Comparison of ENCODE assay signal across 37 cellular contexts in genomic region chr4:174646326-174646725, GRCh38.
"Had no signal": no experiment of that assay in that cellular context is flagged by ENCODE, and none has a peak within 500 bp of the region (broad histone marks: within the 10 kb centered on the region; RNA-seq: fewer than 3 reads in every experiment).

No MANE protein-coding gene starts in this region.

- H3K36me3 Mint-ChIP-seq: activated CD8-positive, alpha-beta memory T cell treated with anti-CD3 and anti-CD28 coated beads, Interleukin-2, amount 10 ng/mL, durations not matched to agents 7 days and 5 days; activated naive CD4-positive, alpha-beta T cell treated with anti-CD3 and anti-CD28 coated beads, Interleukin-2, amount 10 ng/mL, durations not matched to agents 7 days and 5 days; activated naive CD4-positive, alpha-beta T cell treated with anti-CD3 and anti-CD28 coated beads, Interleukin-2, amount 50 U/mL, for 24 hours; activated naive CD8-positive, alpha-beta T cell; activated naive CD8-positive, alpha-beta T cell treated with anti-CD3 and anti-CD28 coated beads, Interleukin-2, amount 10 ng/mL, durations not matched to agents 7 days and 5 days; brain had no signal

- H3K27ac Mint-ChIP-seq: activated CD4-positive, alpha-beta memory T cell treated with anti-CD3 and anti-CD28 coated beads, Interleukin-2, amount 10 ng/mL, durations not matched to agents 7 days and 5 days; activated CD4-positive, alpha-beta T cell treated with anti-CD3 and anti-CD28 coated beads for 36 hours; activated CD4-positive, alpha-beta T cell treated with anti-CD3 and anti-CD28 coated beads, Interleukin-2, amount 10 ng/mL, durations not matched to agents 7 days and 5 days; activated CD8-positive, alpha-beta memory T cell treated with anti-CD3 and anti-CD28 coated beads, Interleukin-2, amount 10 ng/mL, durations not matched to agents 7 days and 5 days; activated CD8-positive, alpha-beta T cell treated with anti-CD3 and anti-CD28 coated beads, Interleukin-2, amount 10 ng/mL, durations not matched to agents 7 days and 5 days; activated naive CD4-positive, alpha-beta T cell treated with anti-CD3 and anti-CD28 coated beads, Interleukin-2, amount 10 ng/mL, durations not matched to agents 7 days and 5 days; activated naive CD4-positive, alpha-beta T cell treated with anti-CD3 and anti-CD28 coated beads, Interleukin-2, amount 50 U/mL, for 24 hours; activated naive CD8-positive, alpha-beta T cell; activated naive CD8-positive, alpha-beta T cell treated with anti-CD3 and anti-CD28 coated beads, Interleukin-2, amount 10 ng/mL, durations not matched to agents 7 days and 5 days; activated naive CD8-positive, alpha-beta T cell treated with anti-CD3 and anti-CD28 coated beads, Interleukin-2, amount 50 U/mL, for 24 hours; activated T-cell treated with anti-CD3 and anti-CD28 coated beads, Interleukin-2, amount 50 U/mL, for 24 hours; activated T-helper 2 cell treated with anti-CD3 and anti-CD28 coated beads, Interferon-gamma antibody, Interleukin-2, Interleukin-4, amounts not matched to agents 10 μg/mL and 5 μg/mL and 100 μg/mL, durations not matched to agents 14 hours and 24 hours and 36 hours; brain; T-helper 1 cell treated with Interleukin-12 subunit alpha and Interleukin-12 subunit beta and Interleukin-4 antibody, amounts not matched to agents 30 μg/mL and 1 μg/mL, for 36 hours; T-helper 2 cell treated with Interferon-gamma antibody and Interleukin-4, amounts not matched to agents 5 μg/mL and 100 μg/mL, for 36 hours had no signal

- H3K36me3 ChIP-seq: ascending aorta, cardiac muscle cell had no signal

- H3K4me1 Mint-ChIP-seq: activated CD4-positive, alpha-beta memory T cell treated with anti-CD3 and anti-CD28 coated beads, Interleukin-2, amount 10 ng/mL, durations not matched to agents 7 days and 5 days; activated CD4-positive, alpha-beta T cell treated with anti-CD3 and anti-CD28 coated beads for 36 hours; activated CD4-positive, alpha-beta T cell treated with anti-CD3 and anti-CD28 coated beads, Interleukin-2, amount 10 ng/mL, durations not matched to agents 7 days and 5 days; activated CD8-positive, alpha-beta memory T cell treated with anti-CD3 and anti-CD28 coated beads, Interleukin-2, amount 10 ng/mL, durations not matched to agents 7 days and 5 days; activated naive CD4-positive, alpha-beta T cell treated with anti-CD3 and anti-CD28 coated beads, Interleukin-2, amount 10 ng/mL, durations not matched to agents 7 days and 5 days; activated naive CD4-positive, alpha-beta T cell treated with anti-CD3 and anti-CD28 coated beads, Interleukin-2, amount 50 U/mL, for 24 hours; activated naive CD8-positive, alpha-beta T cell treated with anti-CD3 and anti-CD28 coated beads, Interleukin-2, amount 10 ng/mL, durations not matched to agents 7 days and 5 days; activated naive CD8-positive, alpha-beta T cell treated with anti-CD3 and anti-CD28 coated beads, Interleukin-2, amount 50 U/mL, for 24 hours; central memory CD8-positive, alpha-beta T cell had no signal

- H3K27me3 Mint-ChIP-seq: activated CD4-positive, alpha-beta memory T cell treated with anti-CD3 and anti-CD28 coated beads, Interleukin-2, amount 10 ng/mL, durations not matched to agents 7 days and 5 days; activated CD4-positive, alpha-beta T cell treated with anti-CD3 and anti-CD28 coated beads for 36 hours; activated CD8-positive, alpha-beta memory T cell treated with anti-CD3 and anti-CD28 coated beads, Interleukin-2, amount 10 ng/mL, durations not matched to agents 7 days and 5 days; activated naive CD4-positive, alpha-beta T cell treated with anti-CD3 and anti-CD28 coated beads, Interleukin-2, amount 10 ng/mL, durations not matched to agents 7 days and 5 days; activated naive CD4-positive, alpha-beta T cell treated with anti-CD3 and anti-CD28 coated beads, Interleukin-2, amount 50 U/mL, for 24 hours; activated naive CD8-positive, alpha-beta T cell; activated naive CD8-positive, alpha-beta T cell treated with anti-CD3 and anti-CD28 coated beads, Interleukin-2, amount 50 U/mL, for 24 hours; activated T-cell treated with anti-CD3 and anti-CD28 coated beads, Interleukin-2, amount 50 U/mL, for 24 hours; brain; central memory CD8-positive, alpha-beta T cell had no signal

- H3K9me3 Mint-ChIP-seq: activated CD4-positive, alpha-beta memory T cell treated with anti-CD3 and anti-CD28 coated beads, Interleukin-2, amount 10 ng/mL, durations not matched to agents 7 days and 5 days; activated CD4-positive, alpha-beta T cell treated with anti-CD3 and anti-CD28 coated beads, Interleukin-2, amount 10 ng/mL, durations not matched to agents 7 days and 5 days; activated naive CD4-positive, alpha-beta T cell treated with anti-CD3 and anti-CD28 coated beads, Interleukin-2, amount 10 ng/mL, durations not matched to agents 7 days and 5 days; activated naive CD4-positive, alpha-beta T cell treated with anti-CD3 and anti-CD28 coated beads, Interleukin-2, amount 50 U/mL, for 24 hours; activated naive CD8-positive, alpha-beta T cell treated with anti-CD3 and anti-CD28 coated beads, Interleukin-2, amount 10 ng/mL, durations not matched to agents 7 days and 5 days; activated naive CD8-positive, alpha-beta T cell treated with anti-CD3 and anti-CD28 coated beads, Interleukin-2, amount 50 U/mL, for 24 hours; activated T-cell treated with anti-CD3 and anti-CD28 coated beads, Interleukin-2, amount 50 U/mL, for 24 hours; activated T-helper 2 cell treated with anti-CD3 and anti-CD28 coated beads, Interferon-gamma antibody, Interleukin-2, Interleukin-4, amounts not matched to agents 10 μg/mL and 5 μg/mL and 100 μg/mL, durations not matched to agents 14 hours and 24 hours and 36 hours; brain; T-helper 1 cell treated with Interleukin-12 subunit alpha and Interleukin-12 subunit beta and Interleukin-4 antibody, amounts not matched to agents 30 μg/mL and 1 μg/mL, for 36 hours; T-helper 2 cell treated with Interferon-gamma antibody and Interleukin-4, amounts not matched to agents 5 μg/mL and 100 μg/mL, for 36 hours had no signal

- H3K9me3 ChIP-seq: ascending aorta had no signal

- H3K27ac ChIP-seq: ascending aorta, cardiac muscle cell, VCaP had no signal

- H3K4me3 ChIP-seq: ascending aorta, cardiac muscle cell had no signal

- H3K4me1 ChIP-seq: ascending aorta had no signal

- ATAC-seq: activated CD4-positive, alpha-beta T cell treated with anti-CD3 and anti-CD28 coated beads for 36 hours; activated CD4-positive, CD25-positive, alpha-beta regulatory T cell treated with anti-CD3 and anti-CD28 coated beads, Interleukin-2, amount 50 U/mL, for 24 hours; activated CD8-positive, alpha-beta memory T cell treated with anti-CD3 and anti-CD28 coated beads, Interleukin-2, amount 10 ng/mL, durations not matched to agents 7 days and 5 days; activated CD8-positive, alpha-beta T cell treated with anti-CD3 and anti-CD28 coated beads, Interleukin-2, amount 10 ng/mL, durations not matched to agents 7 days and 5 days; activated naive CD8-positive, alpha-beta T cell treated with anti-CD3 and anti-CD28 coated beads, Interleukin-2, amount 50 U/mL, for 24 hours had no signal

- H3K4me3 Mint-ChIP-seq: activated CD4-positive, alpha-beta memory T cell treated with anti-CD3 and anti-CD28 coated beads, Interleukin-2, amount 10 ng/mL, durations not matched to agents 7 days and 5 days; activated CD4-positive, alpha-beta T cell treated with anti-CD3 and anti-CD28 coated beads for 36 hours; activated CD4-positive, alpha-beta T cell treated with anti-CD3 and anti-CD28 coated beads, Interleukin-2, amount 10 ng/mL, durations not matched to agents 7 days and 5 days; activated CD8-positive, alpha-beta memory T cell treated with anti-CD3 and anti-CD28 coated beads, Interleukin-2, amount 10 ng/mL, durations not matched to agents 7 days and 5 days; activated CD8-positive, alpha-beta T cell treated with anti-CD3 and anti-CD28 coated beads, Interleukin-2, amount 10 ng/mL, durations not matched to agents 7 days and 5 days; activated naive CD4-positive, alpha-beta T cell treated with anti-CD3 and anti-CD28 coated beads, Interleukin-2, amount 10 ng/mL, durations not matched to agents 7 days and 5 days; activated naive CD4-positive, alpha-beta T cell treated with anti-CD3 and anti-CD28 coated beads, Interleukin-2, amount 50 U/mL, for 24 hours; activated naive CD8-positive, alpha-beta T cell; activated naive CD8-positive, alpha-beta T cell treated with anti-CD3 and anti-CD28 coated beads, Interleukin-2, amount 10 ng/mL, durations not matched to agents 7 days and 5 days; activated naive CD8-positive, alpha-beta T cell treated with anti-CD3 and anti-CD28 coated beads, Interleukin-2, amount 50 U/mL, for 24 hours; activated T-cell treated with anti-CD3 and anti-CD28 coated beads, Interleukin-2, amount 50 U/mL, for 24 hours; brain; central memory CD8-positive, alpha-beta T cell; T-helper 1 cell treated with Interleukin-12 subunit alpha and Interleukin-12 subunit beta and Interleukin-4 antibody, amounts not matched to agents 30 μg/mL and 1 μg/mL, for 36 hours; T-helper 2 cell treated with Interferon-gamma antibody and Interleukin-4, amounts not matched to agents 5 μg/mL and 100 μg/mL, for 36 hours had no signal

- DNase-seq: activated CD4-positive, alpha-beta memory T cell treated with anti-CD3 and anti-CD28 coated beads, Interleukin-2, amount 10 ng/mL, durations not matched to agents 7 days and 5 days; activated CD4-positive, alpha-beta T cell treated with anti-CD3 and anti-CD28 coated beads for 1 hour; activated CD4-positive, alpha-beta T cell treated with anti-CD3 and anti-CD28 coated beads for 36 hours; activated CD4-positive, alpha-beta T cell treated with anti-CD3 and anti-CD28 coated beads for 48 hours; activated CD4-positive, alpha-beta T cell treated with anti-CD3 and anti-CD28 coated beads, Interleukin-2, amount 10 ng/mL, durations not matched to agents 7 days and 5 days; activated CD4-positive, alpha-beta T cell treated with anti-CD3 and anti-CD28 coated beads, Interleukin-2, amount 50 U/mL, for 48 hours; activated CD4-positive, CD25-positive, alpha-beta regulatory T cell; activated CD8-positive, alpha-beta memory T cell treated with anti-CD3 and anti-CD28 coated beads for 24 hours; activated CD8-positive, alpha-beta memory T cell treated with anti-CD3 and anti-CD28 coated beads, Interleukin-2, amount 10 ng/mL, durations not matched to agents 7 days and 5 days; activated CD8-positive, alpha-beta memory T cell treated with anti-CD3 and anti-CD28 coated beads, Interleukin-2, amount 50 U/mL, for 48 hours; activated CD8-positive, alpha-beta T cell treated with anti-CD3 and anti-CD28 coated beads, Interleukin-2, amount 10 ng/mL, durations not matched to agents 7 days and 5 days; activated effector memory CD4-positive, alpha-beta T cell treated with Interleukin-2 at 50 U/mL for 16 hours; activated gamma-delta T cell; activated naive CD4-positive, alpha-beta T cell treated with anti-CD3 and anti-CD28 coated beads, Interleukin-2, amount 10 ng/mL, durations not matched to agents 7 days and 5 days; activated naive CD4-positive, alpha-beta T cell treated with Interleukin-2 at 50 U/mL for 16 hours; activated naive CD8-positive, alpha-beta T cell treated with anti-CD3 and anti-CD28 coated beads, Interleukin-2, amount 10 ng/mL, durations not matched to agents 7 days and 5 days; activated naive CD8-positive, alpha-beta T cell treated with anti-CD3 and anti-CD28 coated beads, Interleukin-2, amount 50 U/mL, for 24 hours; activated T-cell treated with anti-CD3 and anti-CD28 coated beads, Interleukin-2, amount 50 U/mL, for 24 hours; activated T-cell treated with anti-CD3 and anti-CD28 coated beads, Interleukin-2, amount 50 U/mL, for 48 hours; amygdala; anterior cingulate cortex; caudate nucleus; cerebellar nuclear complex; T-helper 1 cell; T-helper 2 cell; T-helper 9 cell had no signal

- H3K27me3 ChIP-seq: ascending aorta, cardiac muscle cell had no signal
